Comparison of ENCODE assay signal across 22 cellular contexts in the genomic region with DNA sequence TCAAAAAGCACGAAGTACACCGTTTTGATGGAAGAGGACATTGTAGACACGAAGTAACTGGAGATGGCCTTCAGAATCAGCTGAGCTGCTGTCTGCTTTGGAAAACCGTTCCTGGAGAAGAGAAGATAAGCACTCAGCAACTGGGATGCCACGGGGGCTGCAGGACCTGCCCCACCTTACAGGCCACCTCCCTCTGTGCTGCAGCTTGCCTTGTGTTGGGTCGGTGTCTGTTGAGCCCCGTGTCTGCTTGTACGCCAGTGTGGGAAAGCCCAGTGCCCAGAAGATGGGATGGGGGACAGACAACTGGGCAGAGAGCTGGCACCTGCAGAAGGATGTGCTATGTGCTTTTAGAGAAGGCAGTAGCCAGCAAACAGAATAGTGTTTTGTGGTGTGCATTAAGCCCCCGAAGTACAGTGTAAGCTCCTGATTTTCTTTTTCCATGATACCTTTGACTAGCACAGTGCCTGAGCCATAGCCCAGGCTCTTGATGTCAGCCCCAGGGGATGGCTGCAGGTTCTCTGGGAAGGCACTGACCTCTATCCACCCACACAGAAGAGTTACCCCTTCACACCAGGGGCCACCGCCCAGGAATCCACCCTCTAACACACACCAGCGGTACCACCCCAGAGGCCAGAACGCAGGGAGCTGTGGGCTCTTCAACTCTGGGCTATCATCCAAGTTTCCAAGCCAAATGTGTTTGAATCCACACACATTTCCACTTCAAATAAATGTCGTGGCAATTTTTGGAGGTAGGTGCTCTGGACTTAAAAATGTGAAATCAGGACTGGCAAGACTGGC.
DNase-seq lines count a peak whose midpoint lies in the region; ATAC-seq and TF ChIP-seq lines count a peak whose summit lies in the region.
"Had no signal": no experiment of that assay in that cellular context is flagged by ENCODE, and none has a peak within 500 bp of the region (broad histone marks: within the 10 kb centered on the region; RNA-seq: fewer than 3 reads in every experiment).

No MANE protein-coding gene starts in this region.

- peak; percentile 46 for ATAC-seq in left ventricle myocardium superior
- ATAC-seq in stimulated activated naive CD8-positive, alpha-beta T cell treated with anti-CD3 and anti-CD28 coated beads, Interleukin-15, amount 100 ng/mL, for 72 hours = peak; percentile 21
- ATAC-seq in HG03565 (IDR thresholded peaks at IDR 0.05; ENCODE audit: unreplicated experiment) = no peak
- ATAC-seq: esophagus mucosa; naive thymus-derived CD4-positive, alpha-beta T cell; pancreas had no signal

- peaks cover 17% of the 10 kb centered on the region for H3K36me3 Mint-ChIP-seq in endothelial cell (ENCODE audit: low read depth, unreplicated experiment)

- H3K4me1 ChIP-seq in fibroblast of lung (ENCODE audit: control insufficient read depth, extremely low read depth, insufficient read depth, low read length) = no peaks in the 10 kb centered on the region
- H3K4me1 ChIP-seq: pancreas had no signal

- no peaks in the 10 kb centered on the region for H3K9me3 Mint-ChIP-seq in stimulated activated naive CD8-positive, alpha-beta T cell treated with anti-CD3 and anti-CD28 coated beads, Interleukin-15, amount 100 ng/mL, for 72 hours
- H3K9me3 Mint-ChIP-seq in endothelial cell (ENCODE audit: unreplicated experiment) = no peaks in the 10 kb centered on the region
- H3K9me3 Mint-ChIP-seq: activated CD4-positive, alpha-beta T cell treated with anti-CD3 and anti-CD28 coated beads, Interleukin-2, amount 10 ng/mL, durations not matched to agents 24 days and 14 days; H9; naive thymus-derived CD4-positive, alpha-beta T cell had no signal

- H3K4me2 ChIP-seq in fibroblast of lung (ENCODE audit: extremely low read depth, insufficient read depth, low read length) = no peak overlapping the region

- TF ChIP-seq CTCF in fibroblast of lung (conservative IDR thresholded peaks at IDR 0.05 in 1 of 2, IDR thresholded peaks at IDR 0.05 in 1 of 2; ENCODE audit: low read depth in 1 of 2, low read length in 2 of 2) (no peak), endothelial cell (IDR thresholded peaks at IDR 0.05; ENCODE audit: unreplicated experiment) (no peak)

- no peak overlapping the region for H3K4me3 ChIP-seq in fibroblast of lung (replicated peaks in 1 of 4; ENCODE audit: control extremely low read depth in 1 of 4, insufficient read depth in 1 of 4, low read depth in 3 of 4, low read length in 4 of 4)
- H3K4me3 ChIP-seq: pancreas, SJCRH30 had no signal

- H3K27me3 Mint-ChIP-seq in stimulated activated naive CD8-positive, alpha-beta T cell treated with anti-CD3 and anti-CD28 coated beads, Interleukin-15, amount 100 ng/mL, for 72 hours = no peaks in the 10 kb centered on the region
- peaks cover 3% of the 10 kb centered on the region for H3K27me3 Mint-ChIP-seq in endothelial cell (ENCODE audit: unreplicated experiment)
- H3K27me3 Mint-ChIP-seq: activated CD4-positive, alpha-beta T cell treated with anti-CD3 and anti-CD28 coated beads, Interleukin-2, amount 10 ng/mL, durations not matched to agents 24 days and 14 days; naive thymus-derived CD4-positive, alpha-beta T cell had no signal

- H3K27me3 ChIP-seq in fibroblast of lung (ENCODE audit: control insufficient read depth, insufficient read depth, low read length) = no peaks in the 10 kb centered on the region
- H3K27me3 ChIP-seq: pancreas, SJCRH30 had no signal

- DNase-seq in left ventricle myocardium superior (no peak), cardiac septum (ENCODE audit: low spot score) (no peak), NCI-H1694 treated with DMSO at 0.1 percent for 48 hours (lab: John Stamatoyannopoulos, UW) (peak; percentile 14), fibroblast of lung (ENCODE audit: low read depth in 2 of 2) (peak; percentile 25 to 36), endothelial cell (ENCODE audit: low spot score) (no peak)
- no peak for DNase-seq in stimulated activated naive CD8-positive, alpha-beta T cell treated with anti-CD3 and anti-CD28 coated beads, Interleukin-15, amount 100 ng/mL, for 72 hours
- DNase-seq: activated CD4-positive, alpha-beta T cell treated with anti-CD3 and anti-CD28 coated beads, Interleukin-2, amount 10 ng/mL, durations not matched to agents 24 days and 14 days; activated naive CD4-positive, alpha-beta T cell; activated T-cell treated with anti-CD3 and anti-CD28 coated beads for 4 hours; AML-193; effector CD8-positive, alpha-beta T cell; H9; kidney; mesendoderm; naive thymus-derived CD4-positive, alpha-beta T cell; NCI-H1105 treated with DMSO at 0.1 percent for 48 hours; OCI-M1; pancreas; SJCRH30; stimulated activated CD4-positive, alpha-beta T cell treated with anti-CD3 and anti-CD28 coated beads, Interleukin-1b, Interleukin-23, amount 100 ng/mL, for 48 hours had no signal

- H3K27ac Mint-ChIP-seq in stimulated activated naive CD8-positive, alpha-beta T cell treated with anti-CD3 and anti-CD28 coated beads, Interleukin-15, amount 100 ng/mL, for 72 hours = peak overlapping the region in 1 of 2 donors; percentile 44
- H3K27ac Mint-ChIP-seq in endothelial cell (ENCODE audit: unreplicated experiment) = no peak overlapping the region

- intact Hi-C loops in left ventricle myocardium superior (cut with micrococcal nuclease) = no loop called here
- intact Hi-C loops in cardiac septum (cut with DNase I) = no loop called here

- peaks cover 27% of the 10 kb centered on the region for H3K4me1 Mint-ChIP-seq in stimulated activated naive CD8-positive, alpha-beta T cell treated with anti-CD3 and anti-CD28 coated beads, Interleukin-15, amount 100 ng/mL, for 72 hours
- no peaks in the 10 kb centered on the region for H3K4me1 Mint-ChIP-seq in endothelial cell (ENCODE audit: unreplicated experiment)

- no peak overlapping the region for H3K27ac ChIP-seq in fibroblast of lung (ENCODE audit: insufficient read depth, low read length)
- H3K27ac ChIP-seq: pancreas, SJCRH30 had no signal

- no peak overlapping the region for H3K4me3 Mint-ChIP-seq in stimulated activated naive CD8-positive, alpha-beta T cell treated with anti-CD3 and anti-CD28 coated beads, Interleukin-15, amount 100 ng/mL, for 72 hours
- no peak overlapping the region for H3K4me3 Mint-ChIP-seq in endothelial cell (ENCODE audit: unreplicated experiment)
- H3K4me3 Mint-ChIP-seq: activated CD4-positive, alpha-beta T cell treated with anti-CD3 and anti-CD28 coated beads, Interleukin-2, amount 10 ng/mL, durations not matched to agents 24 days and 14 days; H9; naive thymus-derived CD4-positive, alpha-beta T cell had no signal

- no peaks in the 10 kb centered on the region for H3K9me3 ChIP-seq in fibroblast of lung (ENCODE audit: control insufficient read depth, insufficient read depth, low read depth, low read length)
- H3K9me3 ChIP-seq: pancreas, SJCRH30 had no signal

- no peaks in the 10 kb centered on the region for H4K20me1 ChIP-seq in fibroblast of lung (ENCODE audit: control insufficient read depth, extremely low read depth, insufficient read depth, low read length)

- no peak overlapping the region for H2AFZ ChIP-seq in fibroblast of lung (ENCODE audit: low read length)

- peaks cover 19% of the 10 kb centered on the region for H3K36me3 ChIP-seq in fibroblast of lung (ENCODE audit: control insufficient read depth, insufficient read depth, low read length)

- H3K79me2 ChIP-seq in fibroblast of lung (ENCODE audit: control insufficient read depth, insufficient read depth, low read length) = no peaks in the 10 kb centered on the region

- H3K9ac ChIP-seq in fibroblast of lung (ENCODE audit: insufficient read depth, low read length) = no peak overlapping the region

Comparison
In these comparisons a context has a peak if more than half of its experiments do, and no peak if none do; other contexts are left out.
1. DNase-seq: peak in NCI-H1694 treated with DMSO at 0.1 percent for 48 hours (single experiment) and fibroblast of lung (2 of 2); none in left ventricle myocardium superior (single experiment), cardiac septum (single experiment), stimulated activated naive CD8-positive, alpha-beta T cell treated with anti-CD3 and anti-CD28 coated beads, Interleukin-15, amount 100 ng/mL, for 72 hours (0 of 2) and endothelial cell (single experiment).